In the genomic region with DNA sequence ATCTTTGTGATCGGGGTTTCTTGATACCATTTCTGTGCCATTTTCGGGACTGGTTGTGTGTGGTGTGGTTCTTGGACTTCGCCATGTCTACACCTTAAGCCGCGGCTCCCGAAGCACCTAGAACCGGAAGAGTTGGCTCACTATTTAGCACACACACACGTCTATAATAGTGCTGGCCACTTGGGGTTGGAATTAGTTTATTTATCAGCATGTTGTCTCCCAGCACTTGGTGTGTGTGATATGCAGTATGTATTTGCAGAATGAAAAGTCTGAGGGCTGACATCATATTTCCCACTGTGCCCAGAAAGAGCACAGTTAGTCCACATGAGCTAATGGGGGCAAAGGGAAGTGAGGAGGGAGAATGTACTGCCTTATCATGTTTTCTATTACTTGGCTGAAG, we compare ENCODE assay signal across 24 cellular contexts. TPM values are rescaled to one million over a fixed set of nuclear protein-coding genes. Genes with fewer than 3 reads are reported as not detected.
A peak's percentile ranks its signal among the peaks of the same experiment; 100 is the strongest.
DNase-seq lines count a peak whose midpoint lies in the region; ATAC-seq and TF ChIP-seq lines count a peak whose summit lies in the region.
"Had no signal": no experiment of that assay in that cellular context is flagged by ENCODE, and none has a peak within 500 bp of the region (broad histone marks: within the 10 kb centered on the region; RNA-seq: fewer than 3 reads in every experiment).

No MANE protein-coding gene starts in this region.

- CTCF ChIA-PET in activated naive CD4-positive, alpha-beta T cell treated with anti-CD3 and anti-CD28 coated beads, Interleukin-2, amount 10 ng/mL, durations not matched to agents 7 days and 5 days (lab: Charles Lee): no interaction called here

- no peaks in the 10 kb centered on the region for H3K27me3 Mint-ChIP-seq in T-helper 17 cell
- H3K27me3 Mint-ChIP-seq in activated naive CD4-positive, alpha-beta T cell treated with anti-CD3 and anti-CD28 coated beads, Interleukin-2, amount 10 ng/mL, durations not matched to agents 7 days and 5 days: no peaks in the 10 kb centered on the region
- H3K27me3 Mint-ChIP-seq: CD4-positive, alpha-beta T cell; CD8-positive, alpha-beta memory T cell had no signal

- H3K4me1 ChIP-seq in cardiac muscle cell (ENCODE audit: low read depth) (peaks cover 24% of the 10 kb centered on the region), right atrium auricular region (peaks cover 0 to 36% of the 10 kb centered on the region in 2 donors)
- H3K4me1 ChIP-seq: A549; BE2C; BLaER1 treated with 17β-estradiol and CSF1 and Interleukin-3, amounts not matched to agents 10 nM and 100 nM; HAP-1 had no signal

- H3K4me1 Mint-ChIP-seq in T-helper 17 cell: no peaks in the 10 kb centered on the region
- H3K4me1 Mint-ChIP-seq in activated naive CD4-positive, alpha-beta T cell treated with anti-CD3 and anti-CD28 coated beads, Interleukin-2, amount 10 ng/mL, durations not matched to agents 7 days and 5 days: no peaks in the 10 kb centered on the region
- H3K4me1 Mint-ChIP-seq: CD14-positive monocyte had no signal

- TF ChIP-seq CTCF in cardiac muscle cell (IDR thresholded peaks at IDR 0.05; ENCODE audit: low read depth, low read length): no peak
- no peak for TF ChIP-seq CTCF in right atrium auricular region (IDR thresholded peaks at IDR 0.05)

- no peak overlapping the region for H3K4me3 Mint-ChIP-seq in T-helper 17 cell
- H3K4me3 Mint-ChIP-seq in activated naive CD4-positive, alpha-beta T cell treated with anti-CD3 and anti-CD28 coated beads, Interleukin-2, amount 10 ng/mL, durations not matched to agents 7 days and 5 days: no peak overlapping the region
- H3K4me3 Mint-ChIP-seq: CD14-positive monocyte; CD4-positive, alpha-beta T cell; CD8-positive, alpha-beta memory T cell; HFFc6 had no signal

- no peaks in the 10 kb centered on the region for H3K27me3 ChIP-seq in cardiac muscle cell
- no peaks in the 10 kb centered on the region for H3K27me3 ChIP-seq in right atrium auricular region
- H3K27me3 ChIP-seq: BE2C; BLaER1 treated with 17β-estradiol and CSF1 and Interleukin-3, amounts not matched to agents 10 nM and 100 nM had no signal

- peak overlapping the region; percentile 56 for H3K27ac Mint-ChIP-seq in T-helper 17 cell
- no peak overlapping the region for H3K27ac Mint-ChIP-seq in activated naive CD4-positive, alpha-beta T cell treated with anti-CD3 and anti-CD28 coated beads, Interleukin-2, amount 10 ng/mL, durations not matched to agents 7 days and 5 days
- H3K27ac Mint-ChIP-seq: CD4-positive, alpha-beta T cell; HFFc6 had no signal

- H3K27ac ChIP-seq in cardiac muscle cell: peak overlapping the region; percentile 19
- peak overlapping the region; percentile 37 to 65 for H3K27ac ChIP-seq in right atrium auricular region
- H3K27ac ChIP-seq: A549; BLaER1 treated with 17β-estradiol and CSF1 and Interleukin-3, amounts not matched to agents 10 nM and 100 nM had no signal

- H3K4me3 ChIP-seq in cardiac muscle cell (no peak overlapping the region), right atrium auricular region (no peak overlapping the region)
- H3K4me3 ChIP-seq: A549; BLaER1 treated with 17β-estradiol and CSF1 and Interleukin-3, amounts not matched to agents 10 nM and 100 nM; HAP-1 had no signal

- ATAC-seq in T-helper 17 cell (no peak), left cardiac atrium (peak; percentile 51 to 68)
- ATAC-seq: A549 had no signal

- H3K36me3 Mint-ChIP-seq in T-helper 17 cell (ENCODE audit: low read depth): peaks cover 14% of the 10 kb centered on the region
- peaks cover 53% of the 10 kb centered on the region for H3K36me3 Mint-ChIP-seq in activated naive CD4-positive, alpha-beta T cell treated with anti-CD3 and anti-CD28 coated beads, Interleukin-2, amount 10 ng/mL, durations not matched to agents 7 days and 5 days

- no peaks in the 10 kb centered on the region for H3K9me3 Mint-ChIP-seq in activated naive CD4-positive, alpha-beta T cell treated with anti-CD3 and anti-CD28 coated beads, Interleukin-2, amount 10 ng/mL, durations not matched to agents 7 days and 5 days
- H3K9me3 Mint-ChIP-seq: CD14-positive monocyte; CD4-positive, alpha-beta T cell; CD8-positive, alpha-beta memory T cell; HFFc6 had no signal

- DNase-seq in T-helper 17 cell (no peak), cardiac muscle cell (ENCODE audit: low read depth in 1 of 2, low spot score in 1 of 2) (no peak), left cardiac atrium (no peak), right atrium auricular region (ENCODE audit: low spot score) (no peak), GM03348 (ENCODE audit: low spot score) (no peak), NAMALWA (ENCODE audit: low spot score) (no peak)
- no peak for DNase-seq in activated naive CD4-positive, alpha-beta T cell treated with anti-CD3 and anti-CD28 coated beads, Interleukin-2, amount 10 ng/mL, durations not matched to agents 7 days and 5 days
- DNase-seq: 8988T; ACHN; AML-193; BE2C; Calu3; CD4-positive, alpha-beta T cell; CD8-positive, alpha-beta memory T cell; COR-L47; DMS53; DMS79 treated with DMSO at 0.1 percent for 48 hours; GF-D8; GOT3; HFFc6 had no signal

- H3K9me3 ChIP-seq in T-helper 17 cell (ENCODE audit: control insufficient read depth, low read length, poor library complexity, severe bottlenecking): no peaks in the 10 kb centered on the region
- H3K9me3 ChIP-seq in cardiac muscle cell (ENCODE audit: low read depth): no peaks in the 10 kb centered on the region
- no peaks in the 10 kb centered on the region for H3K9me3 ChIP-seq in right atrium auricular region
- H3K9me3 ChIP-seq: A549, BE2C, HAP-1 had no signal

- H3K36me3 ChIP-seq in cardiac muscle cell (peaks cover 32% of the 10 kb centered on the region), right atrium auricular region (peaks cover 52% of the 10 kb centered on the region)

- intact Hi-C loops in left cardiac atrium (cut with DNase I): no loop called here

RNA-seq across cellular contexts. Expression of a gene that starts 23.6 kb away (rescaled TPM):
- total RNA-seq in T-helper 17 cell: 10 to 100 TPM; 25.7 to 27.7 TPM
- 63.1 and 114 TPM in 2 replicates for total RNA-seq in cardiac muscle cell
- polyA plus RNA-seq in cardiac muscle cell: 35.2 and 51.6 TPM in 2 replicates
- 10 to 100 TPM; 31.6 to 31.9 TPM for total RNA-seq in left cardiac atrium
- total RNA-seq in right atrium auricular region: 10 to 100 TPM; 36.0 to 37.8 TPM

RNA-seq across cellular contexts. Expression of a gene that starts 24.0 kb away (rescaled TPM):
- total RNA-seq in T-helper 17 cell: 10 to 100 TPM; 31.8 to 32.9 TPM
- total RNA-seq in cardiac muscle cell: 24.2 and 30.7 TPM in 2 replicates
- 34.8 and 38.0 TPM in 2 replicates for polyA plus RNA-seq in cardiac muscle cell
- total RNA-seq in left cardiac atrium: 10 to 100 TPM; 15.3 to 17.1 TPM
- 10 to 100 TPM; 10.3 TPM for total RNA-seq in right atrium auricular region
